In genomic region chr12:21828111-21828775, GRCh38 we compare ENCODE assay signal across 17 cellular contexts. TPM values are rescaled to one million over a fixed set of nuclear protein-coding genes. Genes with fewer than 3 reads are reported as not detected.
DNase-seq lines count a peak whose midpoint lies in the region; ATAC-seq and TF ChIP-seq lines count a peak whose summit lies in the region.
"Had no signal": no experiment of that assay in that cellular context is flagged by ENCODE, and none has a peak within 500 bp of the region (broad histone marks: within the 10 kb centered on the region; RNA-seq: fewer than 3 reads in every experiment).

No MANE protein-coding gene starts in this region.

- intact Hi-C loops in right lobe of liver (cut with DNase I) (no loop called here), spleen (cut with DNase I; ENCODE audit: low total_unique reads) (no loop called here)

- peak overlapping the region; percentile 41; the same call in 1 of the 2 replicates for H3K9ac ChIP-seq in GM23248
- H3K9ac ChIP-seq: BLaER1 had no signal

- TF ChIP-seq POLR2A in right lobe of liver (IDR thresholded peaks at IDR 0.05) (no peak), spleen (IDR thresholded peaks at IDR 0.05) (no peak)

- in situ Hi-C loops in GM23248 (cut with MboI) = no loop called here

- H3K4me3 ChIP-seq in GM23248 (peak overlapping the region; percentile 52), cardiac fibroblast (replicated peaks in 1 of 2; ENCODE audit: low read depth in 2 of 2, low read length in 2 of 2) (no peak overlapping the region), right lobe of liver (peak overlapping the region in 1 of 3 donors; percentile 3), spleen (no peak overlapping the region)
- H3K4me3 ChIP-seq: BLaER1, Peyer's patch, thyroid gland had no signal

- H4K20me1 ChIP-seq in GM23248 (ENCODE audit: insufficient read depth) = no peaks in the 10 kb centered on the region
- H4K20me1 ChIP-seq: BLaER1 had no signal

- ATAC-seq in right lobe of liver (peak; percentile 55 to 65 (median 62)), GM21786 (IDR thresholded peaks at IDR 0.05; ENCODE audit: unreplicated experiment) (no peak)

- peaks cover 33% of the 10 kb centered on the region for H3K4me1 ChIP-seq in GM23248 (ENCODE audit: insufficient read depth)
- H3K4me1 ChIP-seq in right lobe of liver = peaks cover 0 to 50% (median 14%) of the 10 kb centered on the region in 4 donors
- no peaks in the 10 kb centered on the region for H3K4me1 ChIP-seq in spleen
- H3K4me1 ChIP-seq: BLaER1, Peyer's patch, thyroid gland had no signal

- H3K36me3 ChIP-seq in GM23248 (ENCODE audit: low read depth) (no peaks in the 10 kb centered on the region), right lobe of liver (peaks cover 0 to 3% (median 0%) of the 10 kb centered on the region in 4 donors), spleen (no peaks in the 10 kb centered on the region)
- H3K36me3 ChIP-seq: BLaER1, Peyer's patch, thyroid gland, WERI-Rb-1 had no signal

- peaks cover 42% of the 10 kb centered on the region for H3F3A ChIP-seq in GM23248 (ENCODE audit: insufficient read depth)

- H2AFZ ChIP-seq in GM23248 = peak overlapping the region; percentile 65

- no peaks in the 10 kb centered on the region for H3K9me3 ChIP-seq in GM23248 (ENCODE audit: low read depth)
- H3K9me3 ChIP-seq in right lobe of liver = no peaks in the 10 kb centered on the region
- peaks cover 0 to 3% (median 0%) of the 10 kb centered on the region in 8 donors for H3K9me3 ChIP-seq in spleen
- H3K9me3 ChIP-seq: BLaER1, Peyer's patch, thyroid gland had no signal

- WGBS in GM23248 (ENCODE audit: low coverage in 1 of 2, low lambda C conversion rate in 2 of 2, missing lambda C conversion rate in 2 of 2), 2 experiments = 75 to 78% methylated on average over 5 of the region's 5 CpGs
- 74% methylated on average over 5 of the region's 5 CpGs for WGBS in right lobe of liver (ENCODE audit: insufficient coverage, low coverage, low lambda C conversion rate, missing lambda C conversion rate)
- WGBS in spleen, 5 donors = 82 to 91% (median 86%) methylated on average over 5 of the region's 5 CpGs

- H3K79me2 ChIP-seq in GM23248 (ENCODE audit: insufficient read depth) = no peaks in the 10 kb centered on the region

- no peaks in the 10 kb centered on the region for H3K27me3 ChIP-seq in GM23248 (replicated peaks; ENCODE audit: insufficient read depth)
- H3K27me3 ChIP-seq in right lobe of liver = no peaks in the 10 kb centered on the region
- no peaks in the 10 kb centered on the region for H3K27me3 ChIP-seq in spleen (replicated peaks in 1 of 7)
- H3K27me3 ChIP-seq: BLaER1, Peyer's patch, thyroid gland had no signal

- H3K9me2 ChIP-seq in GM23248 (ENCODE audit: insufficient read depth) = no peaks in the 10 kb centered on the region

- peak overlapping the region; percentile 73 for H3K4me2 ChIP-seq in GM23248 (ENCODE audit: unreplicated experiment)
- H3K4me2 ChIP-seq: BLaER1 had no signal

- DNase-seq in GM23248 (peak; percentile 65), cardiac fibroblast (ENCODE audit: low read depth in 2 of 2) (peak; percentile 19 to 62), right lobe of liver (no peak), spleen (no peak), glomerular visceral epithelial cell (ENCODE audit: extremely low spot score) (no peak), NCI-H526 treated with DMSO at 0.1 percent for 48 hours (lab: John Stamatoyannopoulos, UW) (no peak), superior temporal gyrus (ENCODE audit: extremely low spot score) (no peak)
- DNase-seq: DMS 273 treated with DMSO at 0.1 percent for 48 hours; GOT3; NCI-H187; NCI-H526; stimulated activated CD4-positive, alpha-beta T cell treated with anti-CD3 and anti-CD28 coated beads, Interleukin-1b, Interleukin-23, amount 100 ng/mL, for 48 hours; thyroid gland; WERI-Rb-1 had no signal

- peak overlapping the region; percentile 58 for H3K27ac ChIP-seq in GM23248
- H3K27ac ChIP-seq in right lobe of liver = peak overlapping the region; percentile 29 to 92 (median 91)
- H3K27ac ChIP-seq in spleen = peak overlapping the region in 5 of 8 donors; percentile 17 to 61 (median 35)
- H3K27ac ChIP-seq: BLaER1, thyroid gland, WERI-Rb-1 had no signal

- no peak for TF ChIP-seq CTCF in cardiac fibroblast (IDR thresholded peaks at IDR 0.05; ENCODE audit: low read depth, low read length)
- TF ChIP-seq CTCF in right lobe of liver (IDR thresholded peaks at IDR 0.05) = no peak
- no peak for TF ChIP-seq CTCF in spleen (IDR thresholded peaks at IDR 0.05 in 8 of 11, conservative IDR thresholded peaks at IDR 0.05 in 3 of 11)

RNA-seq across cellular contexts. Expression of gene KCNJ8, which starts 53.7 kb away (rescaled TPM):
- total RNA-seq in GM23248 (2014; rRNA removed; shearing (Covaris generic)) = 17.8 and 19.6 TPM in 2 replicates
- polyA plus RNA-seq in GM23248 (2016; fragmentation: Nextera tagmentation; extraction: Ambion mirVana) = 12.7 and 14.7 TPM in 2 replicates
- total RNA-seq in right lobe of liver = 10 to 100 TPM in 5 of 6 experiments, 1 to 10 TPM in 1; 9.1 to 37.5 (median 25.4) TPM
- 10 to 100 TPM in 4 of 7 donors, 1 to 10 TPM in 3; 4.5 to 19.3 (median 11.2) TPM for total RNA-seq in spleen
- 1 to 10 TPM; 1.6 to 2.2 (median 2.2) TPM for polyA plus RNA-seq in spleen

Comparison
In these comparisons a context has a peak if more than half of its experiments do, and no peak if none do; other contexts are left out.
1. DNase-seq: peak in GM23248 (single experiment) and cardiac fibroblast (2 of 2); none in right lobe of liver (0 of 3), spleen (single experiment), glomerular visceral epithelial cell (single experiment), NCI-H526 treated with DMSO at 0.1 percent for 48 hours (single experiment) and superior temporal gyrus (single experiment).
2. H3K27ac ChIP-seq: peak in every context shown above with its lines; median percentile 91 in right lobe of liver; 58 in GM23248; 35 in spleen.